Comparison of ENCODE assay signal across 15 cellular contexts in the genomic region with DNA sequence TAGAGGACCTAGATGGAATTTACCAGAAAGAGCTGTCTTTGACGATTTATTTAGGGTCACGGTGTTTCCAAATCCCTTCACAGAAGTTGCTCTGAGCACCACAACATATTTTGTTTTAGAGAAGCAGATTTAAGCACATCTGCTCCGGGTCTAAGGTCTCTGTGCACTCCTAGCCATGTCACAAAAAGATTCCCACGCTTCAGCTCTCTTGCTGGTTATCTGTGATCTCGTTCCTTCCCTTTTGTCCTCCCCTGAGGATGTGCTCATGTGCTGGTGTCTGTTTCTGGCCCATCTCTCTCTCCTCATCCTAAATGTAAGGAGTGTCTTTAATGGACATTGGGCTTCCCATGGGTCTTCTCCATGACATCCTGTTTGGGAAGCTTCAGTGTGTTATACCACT. TPM values are rescaled to one million over a fixed set of nuclear protein-coding genes. Genes with fewer than 3 reads are reported as not detected.
DNase-seq lines count a peak whose midpoint lies in the region; ATAC-seq and TF ChIP-seq lines count a peak whose summit lies in the region.
"Had no signal": no experiment of that assay in that cellular context is flagged by ENCODE, and none has a peak within 500 bp of the region (broad histone marks: within the 10 kb centered on the region; RNA-seq: fewer than 3 reads in every experiment).

No MANE protein-coding gene starts in this region.

- DNase-seq in EH (ENCODE audit: low read depth) (peak; percentile 46), endodermal cell (no peak), lower lobe of right lung (no peak), smooth muscle cell (lab: John Stamatoyannopoulos, UW; ENCODE audit: unreplicated experiment) (no peak), NCI-H1417 treated with DMSO at 0.1 percent for 48 hours (lab: John Stamatoyannopoulos, UW) (no peak), KBM-7 (no peak)
- DNase-seq in effector CD4-positive, alpha-beta T cell: no peak
- DNase-seq: activated naive CD4-positive, alpha-beta T cell treated with Interleukin-2 at 50 U/mL for 16 hours; central memory CD4-positive, alpha-beta T cell; DND-41; Kasumi-1; NCI-H187; SHP77 treated with DMSO at 0.1 percent for 48 hours had no signal

- H3K4me2 ChIP-seq in smooth muscle cell: no peak overlapping the region

- H3K9me3 Mint-ChIP-seq in endodermal cell: no peaks in the 10 kb centered on the region

- peaks cover 40% of the 10 kb centered on the region for H3K4me1 Mint-ChIP-seq in endodermal cell

- no peaks in the 10 kb centered on the region for H3K27me3 Mint-ChIP-seq in endodermal cell (ENCODE audit: insufficient read depth)

- peak overlapping the region; percentile 3 for H2AFZ ChIP-seq in smooth muscle cell (ENCODE audit: low read depth)

- no peak overlapping the region for H3K4me3 Mint-ChIP-seq in endodermal cell

- H3K9me3 ChIP-seq in endodermal cell (ENCODE audit: control insufficient read depth, low read length) (peaks cover 1% of the 10 kb centered on the region), lower lobe of right lung (no peaks in the 10 kb centered on the region), smooth muscle cell (replicated peaks; ENCODE audit: low read depth) (no peaks in the 10 kb centered on the region)

- no peak overlapping the region for H3K27ac ChIP-seq in endodermal cell (ENCODE audit: low read depth, low read length)
- H3K27ac ChIP-seq in lower lobe of right lung: peak overlapping the region; percentile 39
- no peak overlapping the region for H3K27ac ChIP-seq in smooth muscle cell (ENCODE audit: low read depth)

- no peaks in the 10 kb centered on the region for H3K79me2 ChIP-seq in smooth muscle cell (ENCODE audit: low read depth)

- H3K27me3 ChIP-seq in endodermal cell (ENCODE audit: control insufficient read depth, insufficient read depth, low read length, poor library complexity, severe bottlenecking) (no peaks in the 10 kb centered on the region), lower lobe of right lung (ENCODE audit: low read depth) (no peaks in the 10 kb centered on the region), smooth muscle cell (ENCODE audit: low read depth) (no peaks in the 10 kb centered on the region)

- whole genome bisulfite sequencing in endodermal cell (ENCODE audit: insufficient coverage in 1 of 2, insufficient read length in 1 of 2), 2 experiments: 74 to 80% methylated on average over 2 to 5 of the region's 5 CpGs
- WGBS in smooth muscle cell (ENCODE audit: low lambda C conversion rate): 64% methylated on average over 5 of the region's 5 CpGs

- H3K36me3 Mint-ChIP-seq in endodermal cell (ENCODE audit: low read depth): no peaks in the 10 kb centered on the region

- H4K20me1 ChIP-seq in smooth muscle cell (ENCODE audit: low read depth): no peaks in the 10 kb centered on the region

- in situ Hi-C loops in KBM-7 (cut with MboI; ENCODE audit: low pct_unique_long_range_greater_than_20kb, low sequenced_read_pairs): loop anchor here (25.0 kb wide), 1 partner anchor 117 kb away; the partner anchor contains the start of gene FERMT2

- H3K4me3 ChIP-seq in endodermal cell (ENCODE audit: low read length): no peak overlapping the region
- H3K4me3 ChIP-seq in lower lobe of right lung: no peak overlapping the region
- H3K4me3 ChIP-seq in smooth muscle cell: no peak overlapping the region
- H3K4me3 ChIP-seq: GM12878 had no signal

- TF ChIP-seq CTCF in endodermal cell (conservative IDR thresholded peaks at IDR 0.05) (no peak), lower lobe of right lung (IDR thresholded peaks at IDR 0.05) (no peak), smooth muscle cell (IDR thresholded peaks at IDR 0.05; ENCODE audit: borderline replicate concordance, insufficient read depth, poor library complexity, severe bottlenecking) (no peak)

- peak overlapping the region; percentile 79 for H3K27ac Mint-ChIP-seq in endodermal cell

- H3K36me3 ChIP-seq in endodermal cell (ENCODE audit: control insufficient read depth, insufficient read depth, low read length) (no peaks in the 10 kb centered on the region), lower lobe of right lung (no peaks in the 10 kb centered on the region), smooth muscle cell (ENCODE audit: low read depth) (no peaks in the 10 kb centered on the region)

- H3K4me1 ChIP-seq in endodermal cell (ENCODE audit: control insufficient read depth, insufficient read depth, low read length) (peaks cover 17% of the 10 kb centered on the region), lower lobe of right lung (peaks cover 4% of the 10 kb centered on the region), smooth muscle cell (ENCODE audit: low read depth) (no peaks in the 10 kb centered on the region)

- intact Hi-C loops in lower lobe of right lung (cut with DNase I): no loop called here

- H3F3A ChIP-seq in smooth muscle cell (ENCODE audit: low read depth): no peaks in the 10 kb centered on the region

- ATAC-seq in lower lobe of right lung: no peak
- ATAC-seq in GM19467 (IDR thresholded peaks at IDR 0.05; ENCODE audit: unreplicated experiment): no peak

- no peak overlapping the region for H3K9ac ChIP-seq in endodermal cell (ENCODE audit: extremely low read depth, low read length, poor library complexity, severe bottlenecking)
- H3K9ac ChIP-seq in smooth muscle cell (ENCODE audit: low read depth): no peak overlapping the region

RNA-seq across cellular contexts. Expression of gene GNPNAT1, which starts 53.7 kb away (rescaled TPM):
- total RNA-seq in endodermal cell: 10 to 100 TPM; 68.4 to 78.2 TPM
- 26.7 TPM for polyA plus RNA-seq in endodermal cell (2013, experiment 1 of 2)
- polyA plus RNA-seq in endodermal cell (2013, experiment 2 of 2): 23.9 TPM
- 9.5 TPM for total RNA-seq in lower lobe of right lung
- 22.9 and 23.5 TPM in 2 replicates for total RNA-seq in smooth muscle cell
- polyA plus RNA-seq in smooth muscle cell: 10.7 and 18.3 TPM in 2 replicates
